8 cellular contexts compared by ENCODE assay signal in genomic region chr13:32316476-32316875, GRCh38. TPM values are rescaled to one million over a fixed set of nuclear protein-coding genes. Genes with fewer than 3 reads are reported as not detected.
DNase-seq lines count a peak whose midpoint lies in the region; FAIRE-seq and TF ChIP-seq lines count a peak whose summit lies in the region.

No MANE protein-coding gene starts in this region.

- H3K4me1 Mint-ChIP-seq in dendritic cell treated with granulocyte-macrophage colony-stimulating factor and Interleukin-4, amounts not matched to agents 40 ng/mL and 50 ng/mL, for 4 days (ENCODE audit: low read depth) = peaks cover 28% of the 10 kb centered on the region

- no peaks in the 10 kb centered on the region for H3K4me1 ChIP-seq in ES-I3 (ENCODE audit: insufficient read depth, low read length)
- H3K4me1 ChIP-seq in NT2/D1 (ENCODE audit: insufficient read depth, insufficient read length) = no peaks in the 10 kb centered on the region
- peaks cover 0 to 4% of the 10 kb centered on the region in 2 donors for H3K4me1 ChIP-seq in neuronal stem cell (ENCODE audit: control insufficient read depth in 2 of 2, insufficient read depth in 1 of 2, low read depth in 1 of 2, low read length in 2 of 2)

- no CpG with 5 or more reads among the region's 6 CpGs for WGBS in neuronal stem cell (ENCODE audit: extremely low coverage in 2 of 2, insufficient read length in 2 of 2, insufficient replicate concordance in 1 of 2), 2 donors

- H4K91ac ChIP-seq in neuronal stem cell (ENCODE audit: low read depth, low read length, poor library complexity) = no peak overlapping the region

- H3K4me3 Mint-ChIP-seq in dendritic cell treated with granulocyte-macrophage colony-stimulating factor and Interleukin-4, amounts not matched to agents 40 ng/mL and 50 ng/mL, for 4 days = peak overlapping the region; percentile 95

- H3K4me3 ChIP-seq in NT2/D1 (ENCODE audit: insufficient read length, low read depth) (no peak overlapping the region), neuronal stem cell (ENCODE audit: low read length in 2 of 2) (peak overlapping the region in 1 of 2 donors; percentile 86)

- TF ChIP-seq CTCF in D721Med (IDR thresholded peaks at IDR 0.05; ENCODE audit: insufficient read depth, missing control alignments) = no peak

- no peak overlapping the region for H3K27ac ChIP-seq in neuronal stem cell (replicated peaks; ENCODE audit: low read length)

- no peaks in the 10 kb centered on the region for H3K36me3 ChIP-seq in ES-I3 (ENCODE audit: insufficient read depth, low read length)
- H3K36me3 ChIP-seq in NT2/D1 (ENCODE audit: insufficient read depth, insufficient read length, low read length) = peaks cover 27% of the 10 kb centered on the region
- H3K36me3 ChIP-seq in neuronal stem cell (replicated peaks in 1 of 2; ENCODE audit: control insufficient read depth in 2 of 2, insufficient read depth in 2 of 2, low read length in 2 of 2) = peaks cover 6 to 46% of the 10 kb centered on the region in 2 donors

- no peak overlapping the region for H2BK120ac ChIP-seq in neuronal stem cell (ENCODE audit: low read depth, low read length)

- no peaks in the 10 kb centered on the region for H3K79me1 ChIP-seq in neuronal stem cell (ENCODE audit: low read depth, low read length)

- DNase-seq in NT2/D1 (ENCODE audit: low read depth, low spot score) (no peak), neuronal stem cell (ENCODE audit: low spot score) (no peak), DMS153 treated with DMSO at 0.1 percent for 48 hours (lab: John Stamatoyannopoulos, UW; ENCODE audit: unreplicated experiment) (no peak), D721Med (ENCODE audit: insufficient read length, low spot score) (no peak), posterior vena cava (ENCODE audit: low spot score) (no peak)
- DNase-seq in activated effector memory CD4-positive, alpha-beta T cell treated with anti-CD3 and anti-CD28 coated beads, Interleukin-2, amount 50 U/mL, for 16 hours = no peak

- H3K9me3 Mint-ChIP-seq in dendritic cell treated with granulocyte-macrophage colony-stimulating factor and Interleukin-4, amounts not matched to agents 40 ng/mL and 50 ng/mL, for 4 days = no peaks in the 10 kb centered on the region

- H3K27me3 ChIP-seq in NT2/D1 (ENCODE audit: insufficient read depth, insufficient read length) (no peaks in the 10 kb centered on the region), neuronal stem cell (ENCODE audit: control insufficient read depth in 3 of 3, insufficient read depth in 3 of 3, low read depth in 1 of 3, low read length in 3 of 3) (no peaks in the 10 kb centered on the region)

- H3K36me3 Mint-ChIP-seq in dendritic cell treated with granulocyte-macrophage colony-stimulating factor and Interleukin-4, amounts not matched to agents 40 ng/mL and 50 ng/mL, for 4 days (ENCODE audit: low read depth) = peaks cover 9% of the 10 kb centered on the region

- no peak overlapping the region for H2AK5ac ChIP-seq in neuronal stem cell (ENCODE audit: low read depth, low read length)

- peak overlapping the region; percentile 97 for H2AFZ ChIP-seq in neuronal stem cell (ENCODE audit: low read length)

- H3K9me3 ChIP-seq in ES-I3 (ENCODE audit: control insufficient read depth, insufficient read depth, low read length) = no peaks in the 10 kb centered on the region
- no peaks in the 10 kb centered on the region for H3K9me3 ChIP-seq in NT2/D1 (ENCODE audit: insufficient read depth, low read length)
- H3K9me3 ChIP-seq in neuronal stem cell (replicated peaks in 1 of 2; ENCODE audit: control insufficient read depth in 2 of 2, insufficient read depth in 1 of 2, low read depth in 1 of 2, low read length in 2 of 2) = no peaks in the 10 kb centered on the region

- peak overlapping the region; percentile 68 for H3K4me2 ChIP-seq in neuronal stem cell (ENCODE audit: insufficient read depth, low read length, poor library complexity, severe bottlenecking)

- H2BK5ac ChIP-seq in neuronal stem cell (ENCODE audit: low read length) = no peak overlapping the region

- no peak overlapping the region for H3K23ac ChIP-seq in neuronal stem cell (ENCODE audit: low read depth, low read length, poor library complexity)

- no peak overlapping the region for H3K14ac ChIP-seq in neuronal stem cell (ENCODE audit: low read length)

- no peak overlapping the region for H3K4ac ChIP-seq in neuronal stem cell (ENCODE audit: low read length)

- intact Hi-C loops in dendritic cell treated with granulocyte-macrophage colony-stimulating factor and Interleukin-4, amounts not matched to agents 40 ng/mL and 50 ng/mL, for 4 days (cut with micrococcal nuclease) = loop anchor here (10.0 kb wide), 1 partner anchor 282 kb away; the partner anchor contains the start of gene FRY
- intact Hi-C loops in posterior vena cava (cut with DNase I) = no loop called here

- peak overlapping the region; percentile 95; the same call in 1 of the 2 replicates for H3K9ac ChIP-seq in ES-I3 (ENCODE audit: low read depth, low read length)
- H3K9ac ChIP-seq in NT2/D1 (ENCODE audit: insufficient read length, low read depth) = peak overlapping the region; percentile 82
- H3K9ac ChIP-seq in neuronal stem cell (ENCODE audit: low read depth, low read length, poor library complexity) = no peak overlapping the region

- no peak overlapping the region for H2BK12ac ChIP-seq in neuronal stem cell (ENCODE audit: low read length)

- H3K18ac ChIP-seq in neuronal stem cell (ENCODE audit: low read length) = no peak overlapping the region

- peak overlapping the region; percentile 100 for H3K27ac Mint-ChIP-seq in dendritic cell treated with granulocyte-macrophage colony-stimulating factor and Interleukin-4, amounts not matched to agents 40 ng/mL and 50 ng/mL, for 4 days

- FAIRE-seq in D721Med (lab: Jason Lieb, UNC) = no peak

- H3K27me3 Mint-ChIP-seq in dendritic cell treated with granulocyte-macrophage colony-stimulating factor and Interleukin-4, amounts not matched to agents 40 ng/mL and 50 ng/mL, for 4 days = no peaks in the 10 kb centered on the region

- H4K8ac ChIP-seq in neuronal stem cell (ENCODE audit: low read depth, low read length) = no peak overlapping the region

- H2BK15ac ChIP-seq in neuronal stem cell (ENCODE audit: low read length) = no peak overlapping the region

RNA-seq across cellular contexts. Expression of gene BRCA2, which starts 1.2 kb away (rescaled TPM):
- 5.9 TPM for polyA plus RNA-seq in neuronal stem cell (2013, experiment 1 of 2)
- polyA plus RNA-seq in neuronal stem cell (2013, experiment 2 of 2) = 5.6 TPM
- 1 to 10 TPM; 1.8 to 2.8 TPM for total RNA-seq in posterior vena cava

RNA-seq across cellular contexts. Expression of gene ZAR1L, which starts 1.3 kb away (rescaled TPM):
- 0.11 TPM for polyA plus RNA-seq in neuronal stem cell (2013, experiment 1 of 2)
- 0.11 TPM for polyA plus RNA-seq in neuronal stem cell (2013, experiment 2 of 2)
- total RNA-seq in posterior vena cava = not detected
